13 cellular contexts compared by ENCODE assay signal in genomic region chr1:164601399-164602141, GRCh38. TPM values are rescaled to one million over a fixed set of nuclear protein-coding genes. Genes with fewer than 3 reads are reported as not detected.
A peak's percentile ranks its signal among the peaks of the same experiment; 100 is the strongest.
DNase-seq lines count a peak whose midpoint lies in the region; ATAC-seq, FAIRE-seq and TF ChIP-seq lines count a peak whose summit lies in the region.
"Had no signal": no experiment of that assay in that cellular context is flagged by ENCODE, and none has a peak within 500 bp of the region (broad histone marks: within the 10 kb centered on the region; RNA-seq: fewer than 3 reads in every experiment).

No MANE protein-coding gene starts in this region.

- no peak overlapping the region for H3K27ac Mint-ChIP-seq in stimulated activated naive CD8-positive, alpha-beta T cell treated with anti-CD3 and anti-CD28 coated beads, Interleukin-15, amount 100 ng/mL, for 72 hours
- H3K27ac Mint-ChIP-seq: activated CD8-positive, alpha-beta T cell treated with anti-CD3 and anti-CD28 coated beads for 36 hours; natural killer cell treated with Interleukin-12 subunit alpha and Interleukin-12 subunit beta and Interleukin-15 and Interleukin-18, amount 100 ng/mL, for 72 hours had no signal

- no peaks in the 10 kb centered on the region for H3K36me3 ChIP-seq in liver (ENCODE audit: control insufficient read depth in 4 of 4, insufficient read depth in 3 of 4, low read depth in 1 of 4, low read length in 3 of 4)
- no peaks in the 10 kb centered on the region for H3K36me3 ChIP-seq in HepG2 (replicated peaks in 1 of 2; ENCODE audit: control insufficient read depth in 1 of 2, insufficient read depth in 2 of 2, low read length in 2 of 2)
- H3K36me3 ChIP-seq in esophagus muscularis mucosa: peaks cover 0 to 13% (median 5%) of the 10 kb centered on the region in 4 donors
- H3K36me3 ChIP-seq in muscle layer of colon (ENCODE audit: insufficient read depth, low read length): peaks cover 4% of the 10 kb centered on the region
- H3K36me3 ChIP-seq: SJCRH30 had no signal

- no peak overlapping the region for H3K4me3 Mint-ChIP-seq in stimulated activated naive CD8-positive, alpha-beta T cell treated with anti-CD3 and anti-CD28 coated beads, Interleukin-15, amount 100 ng/mL, for 72 hours
- H3K4me3 Mint-ChIP-seq: activated CD8-positive, alpha-beta T cell treated with anti-CD3 and anti-CD28 coated beads for 36 hours; natural killer cell treated with Interleukin-12 subunit alpha and Interleukin-12 subunit beta and Interleukin-15 and Interleukin-18, amount 100 ng/mL, for 72 hours had no signal

- H3K27me3 ChIP-seq in liver (ENCODE audit: control insufficient read depth in 4 of 4, insufficient read depth in 4 of 4, low read length in 3 of 4) (no peaks in the 10 kb centered on the region), HepG2 (ENCODE audit: control insufficient read depth in 1 of 2, insufficient read depth in 2 of 2, low read length in 2 of 2) (no peaks in the 10 kb centered on the region; a peak in 1 of 5 replicates), esophagus muscularis mucosa (no peaks in the 10 kb centered on the region), muscle layer of colon (ENCODE audit: control insufficient read depth in 1 of 2, insufficient read depth in 2 of 2, low read length in 2 of 2) (no peaks in the 10 kb centered on the region)
- H3K27me3 ChIP-seq: SJCRH30 had no signal

- WGBS in liver: 75% methylated on average over 5 of the region's 5 CpGs
- 19% methylated on average over 5 of the region's 5 CpGs for WGBS in HepG2 (ENCODE audit: low lambda C conversion rate)
- WGBS in esophagus muscularis mucosa: 58% methylated on average over 5 of the region's 5 CpGs

- in situ Hi-C loops in HepG2 (cut with HindIII; ENCODE audit: extremely low pct_ligation_motif_present, low pct_unique_long_range_greater_than_20kb): no loop called here

- CTCF ChIA-PET in HepG2 (lab: Yijun Ruan, JAX; ENCODE audit: low intra/inter-chr PET ratio, low total read pairs): no interaction called here

- no peak for TF ChIP-seq CTCF in liver (IDR thresholded peaks at IDR 0.05; ENCODE audit: low read depth, low read length, missing input control)
- TF ChIP-seq CTCF in HepG2 (CRISPR knock-in tag; IDR thresholded peaks at IDR 0.05): no peak
- TF ChIP-seq CTCF in esophagus muscularis mucosa (IDR thresholded peaks at IDR 0.05): no peak

- TF ChIP-seq POLR2A in HepG2 (IDR thresholded peaks at IDR 0.05; ENCODE audit: insufficient read depth in 1 of 2, low read depth in 2 of 2, low read length in 2 of 2): no peak
- TF ChIP-seq POLR2A in esophagus muscularis mucosa (IDR thresholded peaks at IDR 0.05; ENCODE audit: low read depth): no peak

- POLR2A ChIA-PET in HepG2 (lab: Yijun Ruan, JAX): no interaction called here

- no peak overlapping the region for H2AFZ ChIP-seq in HepG2 (ENCODE audit: low read length)

- DNase-seq in HepG2 (ENCODE audit: low spot score) (no peak), esophagus muscularis mucosa (ENCODE audit: extremely low spot score) (no peak), activated gamma-delta T cell (lab: John Stamatoyannopoulos, UW) (no peak), H4 (ENCODE audit: low spot score) (no peak)
- no peak for DNase-seq in stimulated activated naive CD8-positive, alpha-beta T cell treated with anti-CD3 and anti-CD28 coated beads, Interleukin-15, amount 100 ng/mL, for 72 hours
- DNase-seq in activated CD4-positive, alpha-beta T cell treated with anti-CD3 and anti-CD28 coated beads, Interleukin-2, amount 50 U/mL, for 1 hour: no peak
- DNase-seq: activated CD8-positive, alpha-beta T cell treated with anti-CD3 and anti-CD28 coated beads for 36 hours; erythroblast; SJCRH30; stimulated activated CD4-positive, alpha-beta T cell treated with anti-CD3 and anti-CD28 coated beads, Interleukin-4, amount 100 ng/mL, for 1 hour had no signal

- H3K9me3 ChIP-seq in liver (ENCODE audit: control insufficient read depth in 4 of 4, low read length in 3 of 4) (no peaks in the 10 kb centered on the region), HepG2 (ENCODE audit: low read length) (no peaks in the 10 kb centered on the region), esophagus muscularis mucosa (no peaks in the 10 kb centered on the region), muscle layer of colon (ENCODE audit: low read length) (no peaks in the 10 kb centered on the region)
- H3K9me3 ChIP-seq: SJCRH30 had no signal

- no peaks in the 10 kb centered on the region for H3K79me2 ChIP-seq in HepG2 (ENCODE audit: insufficient read depth, low read length)

- TF ChIP-seq EP300 in HepG2 (IDR thresholded peaks at IDR 0.05; ENCODE audit: low read depth in 2 of 2, low read length in 2 of 2) (no peak), HepG2 (CRISPR knock-in tag; IDR thresholded peaks at IDR 0.05; ENCODE audit: borderline replicate concordance) (no peak), esophagus muscularis mucosa (IDR thresholded peaks at IDR 0.05) (no peak)

- TF ChIP-seq RAD21 in liver (IDR thresholded peaks at IDR 0.05): no peak
- TF ChIP-seq RAD21 in HepG2 (CRISPR knock-in tag; IDR thresholded peaks at IDR 0.05): no peak

- no peaks in the 10 kb centered on the region for H3K27me3 Mint-ChIP-seq in stimulated activated naive CD8-positive, alpha-beta T cell treated with anti-CD3 and anti-CD28 coated beads, Interleukin-15, amount 100 ng/mL, for 72 hours

- H3K9ac ChIP-seq in liver (ENCODE audit: low read depth in 1 of 2, low read length in 2 of 2) (no peak overlapping the region), HepG2 (ENCODE audit: insufficient read depth, low read depth, low read length) (no peak overlapping the region), muscle layer of colon (ENCODE audit: low read length) (no peak overlapping the region)

- H3K4me1 ChIP-seq in liver (ENCODE audit: control insufficient read depth in 4 of 4, insufficient read depth in 4 of 4, low read length in 3 of 4): no peaks in the 10 kb centered on the region
- no peaks in the 10 kb centered on the region for H3K4me1 ChIP-seq in HepG2 (ENCODE audit: insufficient read depth, low read length)
- H3K4me1 ChIP-seq in esophagus muscularis mucosa: peaks cover 42 to 97% (median 93%) of the 10 kb centered on the region in 4 donors
- H3K4me1 ChIP-seq in muscle layer of colon (ENCODE audit: insufficient read depth, low read length): peaks cover 80% of the 10 kb centered on the region

- H3K27ac ChIP-seq in liver (ENCODE audit: low read depth in 1 of 2, low read length in 2 of 2) (no peak overlapping the region), HepG2 (ENCODE audit: extremely low read length, insufficient read depth, low read length) (no peak overlapping the region), esophagus muscularis mucosa (replicated peaks in 1 of 4) (peak overlapping the region; percentile 54 to 74 (median 72)), muscle layer of colon (ENCODE audit: low read depth, low read length) (peak overlapping the region; percentile 41)

- FAIRE-seq in HepG2 (lab: Jason Lieb, UNC): no peak

- H3K9me3 Mint-ChIP-seq in stimulated activated naive CD8-positive, alpha-beta T cell treated with anti-CD3 and anti-CD28 coated beads, Interleukin-15, amount 100 ng/mL, for 72 hours: no peaks in the 10 kb centered on the region
- H3K9me3 Mint-ChIP-seq: activated CD8-positive, alpha-beta T cell treated with anti-CD3 and anti-CD28 coated beads for 36 hours; natural killer cell treated with Interleukin-12 subunit alpha and Interleukin-12 subunit beta and Interleukin-15 and Interleukin-18, amount 100 ng/mL, for 72 hours had no signal

- intact Hi-C loops in HepG2 (cut with micrococcal nuclease; ENCODE audit: unreplicated experiment): no loop called here
- intact Hi-C loops in esophagus muscularis mucosa (cut with DNase I): no loop called here

- H4K20me1 ChIP-seq in HepG2 (ENCODE audit: insufficient read depth, low read length): no peaks in the 10 kb centered on the region

- BruUV-seq in HepG2 (replicated peaks; lab: Mats Ljungman, UMichigan): no TSS peak

- no peaks in the 10 kb centered on the region for H3K4me1 Mint-ChIP-seq in stimulated activated naive CD8-positive, alpha-beta T cell treated with anti-CD3 and anti-CD28 coated beads, Interleukin-15, amount 100 ng/mL, for 72 hours

- H3K4me2 ChIP-seq in HepG2 (ENCODE audit: low read depth, low read length): no peak overlapping the region

- H3K4me3 ChIP-seq in liver (ENCODE audit: low read depth in 1 of 3, low read length in 3 of 3): no peak overlapping the region
- H3K4me3 ChIP-seq in HepG2 (replicated peaks in 1 of 3; ENCODE audit: insufficient read depth in 1 of 3, low read depth in 2 of 3, low read length in 3 of 3): no peak overlapping the region
- H3K4me3 ChIP-seq in esophagus muscularis mucosa: peak overlapping the region in 2 of 4 donors; percentile 18 to 20
- H3K4me3 ChIP-seq in muscle layer of colon (ENCODE audit: low read depth in 1 of 2, low read length in 2 of 2): peak overlapping the region in 1 of 2 donors; percentile 34
- H3K4me3 ChIP-seq: SJCRH30 had no signal

- no peak for ATAC-seq in HepG2
- no peak for ATAC-seq in stimulated activated naive CD8-positive, alpha-beta T cell treated with anti-CD3 and anti-CD28 coated beads, Interleukin-15, amount 100 ng/mL, for 72 hours
- ATAC-seq: activated CD8-positive, alpha-beta T cell treated with anti-CD3 and anti-CD28 coated beads for 36 hours; natural killer cell treated with Interleukin-12 subunit alpha and Interleukin-12 subunit beta and Interleukin-15 and Interleukin-18, amount 100 ng/mL, for 72 hours had no signal

RNA-seq across cellular contexts. Expression of gene PBX1, which starts 42.6 kb away (rescaled TPM):
- total RNA-seq in liver (10 to 100 TPM in 1 of 2 donors, 1 to 10 TPM in 1; 7.6 to 17.3 TPM), HepG2 (2016; rRNA removed; fragmentation: Illumina TruSeq; extraction: Trizol) (not detected in 2 replicates), esophagus muscularis mucosa (100 to 1,000 TPM in 2 of 4 donors, 10 to 100 TPM in 2; 89.6 to 138 (median 112) TPM)
- polyA plus RNA-seq in liver (1 to 10 TPM; 2.2 to 2.5 TPM), HepG2 (2011; rRNA removed) (0.24 TPM in 1 of 2 replicates, not detected in the other)
- not detected in 2 replicates for total RNA-seq in HepG2 (2016; cell fraction: cytosol; rRNA removed; fragmentation: Illumina TruSeq; extraction: Trizol; ENCODE audit: low read depth)
- total RNA-seq in HepG2 (2016; cell fraction: insoluble cytoplasmic fraction; rRNA removed; fragmentation: Illumina TruSeq; extraction: Trizol): not detected in 2 replicates
- total RNA-seq in HepG2 (2016; cell fraction: membrane; rRNA removed; fragmentation: Illumina TruSeq; extraction: Trizol): 0.03 TPM in 1 of 2 replicates, not detected in the other
- not detected in 2 replicates for total RNA-seq in HepG2 (2016; cell fraction: nucleus; rRNA removed; fragmentation: Illumina TruSeq; extraction: Trizol)
- polyA plus RNA-seq in HepG2 (2011; cell fraction: cytosol; rRNA removed): under 0.01 and 0.01 TPM in 2 replicates
- not detected in 2 replicates for polyA plus RNA-seq in HepG2 (2011; cell fraction: nucleus; rRNA removed)
- 0.03 and 0.09 TPM in 2 replicates for polyA plus RNA-seq in HepG2 (2012)
- 0.08 TPM in 1 of 2 replicates, not detected in the other for polyA plus RNA-seq in HepG2 (2016; cell fraction: cytosol; fragmentation: Illumina TruSeq; extraction: Trizol; ENCODE audit: low read depth)
- polyA plus RNA-seq in HepG2 (2016; cell fraction: insoluble cytoplasmic fraction; fragmentation: Illumina TruSeq; extraction: Trizol; ENCODE audit: low read depth): 0.15 TPM in 1 of 2 replicates, not detected in the other
- 0.18 TPM in 1 of 2 replicates, not detected in the other for polyA plus RNA-seq in HepG2 (2016; cell fraction: membrane; fragmentation: Illumina TruSeq; extraction: Trizol; ENCODE audit: low read depth)
- polyA plus RNA-seq in HepG2 (2016; cell fraction: nucleus; fragmentation: Illumina TruSeq; extraction: Trizol; ENCODE audit: insufficient read depth, low read depth): not detected in 2 replicates
- polyA minus RNA-seq in HepG2 (2011; rRNA and poly(A)+ RNA removed; ENCODE audit: low replicate concordance): 68.0 TPM in 1 of 2 replicates, not detected in the other
- 0.30 TPM in 1 of 2 replicates, not detected in the other for polyA minus RNA-seq in HepG2 (2011; cell fraction: cytosol; rRNA and poly(A)+ RNA removed)
- polyA minus RNA-seq in HepG2 (2011; cell fraction: nucleus; rRNA and poly(A)+ RNA removed): 0.12 and 0.13 TPM in 2 replicates
- 22.2 and 25.8 TPM in 2 replicates for total RNA-seq in H4 (2014; rRNA removed; shearing (Covaris generic))
- total RNA-seq: activated CD8-positive, alpha-beta T cell treated with anti-CD3 and anti-CD28 coated beads for 36 hours had no signal

Comparison
In these comparisons a context has a peak if more than half of its experiments do, and no peak if none do; other contexts are left out.
1. RNA of gene PBX1, which starts 42.6 kb away (total RNA-seq): 89.6 to 138 TPM in esophagus muscularis mucosa, 22.2 to 25.8 TPM in H4 and 7.6 to 17.3 TPM in liver; 0.03 TPM in HepG2; every median in the first group is over 4 times any median in the second.
2. H3K27ac ChIP-seq: peak in esophagus muscularis mucosa (4 of 4) and muscle layer of colon (single experiment); none in liver (0 of 2) and HepG2 (single experiment).